ENCODE assay signal across 21 cellular contexts in the genomic region with DNA sequence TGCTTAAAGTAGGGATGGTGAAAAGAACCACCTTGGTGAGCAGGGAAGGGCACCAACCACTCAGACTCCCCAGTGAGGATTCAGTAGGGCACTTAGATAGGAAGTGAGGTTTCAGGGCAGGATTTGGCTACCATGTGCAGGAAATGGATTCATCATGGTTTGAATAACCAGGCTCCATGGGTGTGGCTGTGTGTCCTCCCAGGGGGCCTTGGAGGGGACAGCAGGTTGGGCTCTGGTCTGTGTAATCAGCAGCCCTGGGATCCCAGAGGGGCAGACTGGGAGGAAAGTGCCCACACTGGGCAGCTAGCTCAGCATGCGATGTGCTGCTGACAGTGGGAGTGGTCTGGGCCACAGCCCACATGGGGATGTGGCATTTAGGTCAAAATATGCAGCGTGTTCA.
"Had no signal": no experiment of that assay in that cellular context is flagged by ENCODE, and none has a peak within 500 bp of the region (broad histone marks: within the 10 kb centered on the region; RNA-seq: fewer than 3 reads in every experiment).

No MANE protein-coding gene starts in this region.

- H3K27me3 ChIP-seq: body of pancreas, neural progenitor cell, right atrium auricular region, upper lobe of left lung had no signal

- FAIRE-seq: kidney had no signal

- H3K27ac ChIP-seq: body of pancreas, foreskin keratinocyte, lower lobe of right lung, neural progenitor cell, psoas muscle, right atrium auricular region, upper lobe of left lung had no signal

- H3K4me1 ChIP-seq: body of pancreas, foreskin keratinocyte, lower lobe of right lung, neural progenitor cell, psoas muscle, right atrium auricular region, upper lobe of left lung had no signal

- DNase-seq: activated CD4-positive, alpha-beta memory T cell treated with anti-CD3 and anti-CD28 coated beads for 36 hours; activated CD4-positive, alpha-beta T cell treated with anti-CD3 and anti-CD28 coated beads for 48 hours; activated CD4-positive, CD25-positive, alpha-beta regulatory T cell; activated effector memory CD4-positive, alpha-beta T cell treated with anti-CD3 and anti-CD28 coated beads, Interleukin-2, amount 50 U/mL, for 16 hours; activated naive CD4-positive, alpha-beta T cell treated with anti-CD3 and anti-CD28 coated beads, Interleukin-2, amount 10 ng/mL, durations not matched to agents 7 days and 5 days; anterior cingulate cortex; body of pancreas; effector CD4-positive, alpha-beta T cell; erythroblast; kidney; lower lobe of right lung; mucosa of descending colon; psoas muscle; stimulated activated CD4-positive, alpha-beta T cell treated with anti-CD3 and anti-CD28 coated beads, Interleukin-4, amount 100 ng/mL, for 24 hours; stimulated activated naive CD8-positive, alpha-beta T cell treated with anti-CD3 and anti-CD28 coated beads, Interleukin-15, Interleukin-2, amounts not matched to agents 100 U/mL and 50 U/mL, for 24 hours; T-helper 17 cell; upper lobe of left lung had no signal

- H3K9ac ChIP-seq: neural progenitor cell had no signal

- ATAC-seq: body of pancreas; left lobe of liver; lower lobe of right lung; mucosa of descending colon; psoas muscle; stimulated activated naive CD8-positive, alpha-beta T cell treated with anti-CD3 and anti-CD28 coated beads, Interleukin-15, Interleukin-2, amounts not matched to agents 100 U/mL and 50 U/mL, for 24 hours; T-helper 17 cell had no signal

- H3K9me3 ChIP-seq: body of pancreas, lower lobe of right lung, mucosa of descending colon, psoas muscle, right atrium auricular region, upper lobe of left lung had no signal

- H3K36me3 ChIP-seq: lower lobe of right lung, neural progenitor cell, right atrium auricular region, upper lobe of left lung had no signal

- H3K4me3 ChIP-seq: body of pancreas, lower lobe of right lung, mucosa of descending colon, neural progenitor cell, psoas muscle, right atrium auricular region, upper lobe of left lung had no signal

- H3K4me2 ChIP-seq: neural progenitor cell had no signal
